Comparison of ENCODE assay signal across 1 cellular context in genomic region chr19:13208131-13208963, GRCh38.
TF ChIP-seq lines count a peak whose summit lies in the region.

No MANE protein-coding gene starts in this region.

TF ChIP-seq in GM23338, 12 proteins besides CTCF, POLR2A, EP300 and RAD21:
- TF ChIP-seq EZH2 (IDR thresholded peaks at IDR 0.05; ENCODE audit: low read depth, unreplicated experiment) (no peak), ETS1 (IDR thresholded peaks at IDR 0.05) (no peak), ZNF462 (CRISPR knock-in tag; IDR thresholded peaks at IDR 0.05) (no peak), POLR2AphosphoS5 (IDR thresholded peaks at IDR 0.05; ENCODE audit: low read depth) (no peak), STAT1 (IDR thresholded peaks at IDR 0.05; ENCODE audit: unreplicated experiment) (no peak), EZH2phosphoT487 (IDR thresholded peaks at IDR 0.05; ENCODE audit: unreplicated experiment) (no peak), JUNB (IDR thresholded peaks at IDR 0.05; ENCODE audit: unreplicated experiment) (no peak), REST (IDR thresholded peaks at IDR 0.05; ENCODE audit: unreplicated experiment) (no peak), ZNF331 (CRISPR knock-in tag; IDR thresholded peaks at IDR 0.05; ENCODE audit: low read depth) (no peak), CREB1 (CRISPR knock-in tag; IDR thresholded peaks at IDR 0.05; ENCODE audit: low read depth) (no peak), ZNF114 (CRISPR knock-in tag; IDR thresholded peaks at IDR 0.05) (no peak), NANOG (IDR thresholded peaks at IDR 0.05; ENCODE audit: borderline replicate concordance) (no peak)
